10 cellular contexts compared by ENCODE assay signal in genomic region chr3:53571264-53571663, GRCh38.
"Had no signal": no experiment of that assay in that cellular context is flagged by ENCODE, and none has a peak within 500 bp of the region (broad histone marks: within the 10 kb centered on the region; RNA-seq: fewer than 3 reads in every experiment).

No MANE protein-coding gene starts in this region.

- ATAC-seq: activated CD4-positive, CD25-positive, alpha-beta regulatory T cell treated with anti-CD3 and anti-CD28 coated beads, Interleukin-2, amount 50 U/mL, for 24 hours; gastroesophageal sphincter; stimulated activated effector memory CD8-positive, alpha-beta T cell treated with anti-CD3 and anti-CD28 coated beads, Interleukin-12 subunit alpha, Interleukin-12 subunit beta, amount 100 ng/mL, for 72 hours had no signal

- H3K9me3 ChIP-seq: gastroesophageal sphincter, vagina had no signal

- H3K36me3 ChIP-seq: gastroesophageal sphincter, vagina had no signal

- H3K27me3 ChIP-seq: gastroesophageal sphincter, vagina had no signal

- H3K4me3 Mint-ChIP-seq: activated naive CD8-positive, alpha-beta T cell treated with anti-CD3 and anti-CD28 coated beads, Interleukin-2, amount 10 ng/mL, durations not matched to agents 7 days and 5 days; activated T-helper 1 cell treated with anti-CD3 and anti-CD28 coated beads, Interleukin-12 subunit alpha, Interleukin-12 subunit beta, Interleukin-2, Interleukin-4 antibody, amounts not matched to agents 30 ng/mL and 10 ng/mL and 1 ng/mL, durations not matched to agents 14 hours and 24 hours and 36 hours; brain; mesothelial cell of epicardium; stimulated activated effector memory CD8-positive, alpha-beta T cell treated with anti-CD3 and anti-CD28 coated beads, Interleukin-12 subunit alpha, Interleukin-12 subunit beta, amount 100 ng/mL, for 72 hours had no signal

- H3K27ac Mint-ChIP-seq: activated naive CD8-positive, alpha-beta T cell treated with anti-CD3 and anti-CD28 coated beads, Interleukin-2, amount 10 ng/mL, durations not matched to agents 7 days and 5 days; activated T-helper 1 cell treated with anti-CD3 and anti-CD28 coated beads, Interleukin-12 subunit alpha, Interleukin-12 subunit beta, Interleukin-2, Interleukin-4 antibody, amounts not matched to agents 30 ng/mL and 10 ng/mL and 1 ng/mL, durations not matched to agents 14 hours and 24 hours and 36 hours; brain; mesothelial cell of epicardium; stimulated activated effector memory CD8-positive, alpha-beta T cell treated with anti-CD3 and anti-CD28 coated beads, Interleukin-12 subunit alpha, Interleukin-12 subunit beta, amount 100 ng/mL, for 72 hours had no signal

- DNase-seq: activated naive CD8-positive, alpha-beta T cell treated with anti-CD3 and anti-CD28 coated beads, Interleukin-2, amount 10 ng/mL, durations not matched to agents 7 days and 5 days; cortex of kidney; effector CD8-positive, alpha-beta T cell had no signal

- H3K4me1 ChIP-seq: gastroesophageal sphincter, vagina had no signal

- H3K9me3 Mint-ChIP-seq: activated naive CD8-positive, alpha-beta T cell treated with anti-CD3 and anti-CD28 coated beads, Interleukin-2, amount 10 ng/mL, durations not matched to agents 7 days and 5 days; activated T-helper 1 cell treated with anti-CD3 and anti-CD28 coated beads, Interleukin-12 subunit alpha, Interleukin-12 subunit beta, Interleukin-2, Interleukin-4 antibody, amounts not matched to agents 30 ng/mL and 10 ng/mL and 1 ng/mL, durations not matched to agents 14 hours and 24 hours and 36 hours; brain; mesothelial cell of epicardium; stimulated activated effector memory CD8-positive, alpha-beta T cell treated with anti-CD3 and anti-CD28 coated beads, Interleukin-12 subunit alpha, Interleukin-12 subunit beta, amount 100 ng/mL, for 72 hours had no signal

- H3K4me3 ChIP-seq: gastroesophageal sphincter, vagina had no signal

- H3K36me3 Mint-ChIP-seq: activated naive CD8-positive, alpha-beta T cell treated with anti-CD3 and anti-CD28 coated beads, Interleukin-2, amount 10 ng/mL, durations not matched to agents 7 days and 5 days; brain; mesothelial cell of epicardium; stimulated activated effector memory CD8-positive, alpha-beta T cell treated with anti-CD3 and anti-CD28 coated beads, Interleukin-12 subunit alpha, Interleukin-12 subunit beta, amount 100 ng/mL, for 72 hours had no signal

- H3K4me1 Mint-ChIP-seq: activated naive CD8-positive, alpha-beta T cell treated with anti-CD3 and anti-CD28 coated beads, Interleukin-2, amount 10 ng/mL, durations not matched to agents 7 days and 5 days; brain; stimulated activated effector memory CD8-positive, alpha-beta T cell treated with anti-CD3 and anti-CD28 coated beads, Interleukin-12 subunit alpha, Interleukin-12 subunit beta, amount 100 ng/mL, for 72 hours had no signal

- H3K27ac ChIP-seq: gastroesophageal sphincter, vagina had no signal
